27 cellular contexts compared by ENCODE assay signal in the genomic region with DNA sequence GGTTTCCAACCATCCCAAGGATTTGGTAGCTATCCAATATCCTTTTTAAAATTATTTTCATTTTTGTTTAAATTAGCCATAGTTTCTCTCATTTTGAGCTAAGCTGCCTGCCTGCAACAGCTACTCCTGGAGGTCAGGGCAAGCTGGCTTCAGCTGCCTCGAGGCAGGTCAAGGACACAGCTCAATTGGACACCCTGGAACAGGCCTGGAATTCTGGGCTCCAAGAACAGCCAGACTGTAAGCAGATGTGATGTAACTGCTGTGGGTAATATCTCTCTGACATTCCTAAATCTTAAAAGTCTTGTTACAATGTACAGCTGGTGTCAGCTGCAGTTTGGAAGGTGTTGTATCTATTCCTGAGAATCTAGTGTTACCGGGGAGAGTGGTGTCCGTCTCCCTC.
"Had no signal": no experiment of that assay in that cellular context is flagged by ENCODE, and none has a peak within 500 bp of the region (broad histone marks: within the 10 kb centered on the region; RNA-seq: fewer than 3 reads in every experiment).

No MANE protein-coding gene starts in this region.

- H3K27ac ChIP-seq: brain microvascular endothelial cell, coronary artery, dorsolateral prefrontal cortex had no signal

- DNase-seq: activated CD4-positive, alpha-beta memory T cell treated with anti-CD3 and anti-CD28 coated beads for 36 hours; activated CD4-positive, alpha-beta T cell treated with anti-CD3 and anti-CD28 coated beads for 36 hours; activated CD4-positive, alpha-beta T cell treated with anti-CD3 and anti-CD28 coated beads, Interleukin-2, amount 10 ng/mL, durations not matched to agents 24 days and 14 days; activated CD4-positive, CD25-positive, alpha-beta regulatory T cell; activated CD4-positive, CD25-positive, alpha-beta regulatory T cell treated with anti-CD3 and anti-CD28 coated beads, Interleukin-2, amount 50 U/mL, for 72 hours; activated CD8-positive, alpha-beta memory T cell treated with anti-CD3 and anti-CD28 coated beads, Interleukin-2, amount 10 ng/mL, durations not matched to agents 7 days and 5 days; activated CD8-positive, alpha-beta memory T cell treated with anti-CD3 and anti-CD28 coated beads, Interleukin-2, amount 50 U/mL, for 4 hours; activated CD8-positive, alpha-beta T cell treated with anti-CD3 and anti-CD28 coated beads, Interleukin-2, amount 10 ng/mL, durations not matched to agents 7 days and 5 days; activated effector memory CD4-positive, alpha-beta T cell treated with anti-CD3 and anti-CD28 coated beads, Interleukin-2, amount 50 U/mL, for 16 hours; activated naive CD4-positive, alpha-beta T cell treated with anti-CD3 and anti-CD28 coated beads, Interleukin-2, amount 10 ng/mL, durations not matched to agents 7 days and 5 days; activated naive CD8-positive, alpha-beta T cell treated with anti-CD3 and anti-CD28 coated beads, Interleukin-2, amount 10 ng/mL, durations not matched to agents 7 days and 5 days; activated T-cell treated with anti-CD3 and anti-CD28 coated beads, Interleukin-2, amount 50 U/mL, for 1 hour; activated T-cell treated with anti-CD3 and anti-CD28 coated beads, Interleukin-2, amount 50 U/mL, for 48 hours; amniotic stem cell; anterior cingulate cortex; brain microvascular endothelial cell; dorsolateral prefrontal cortex; effector memory CD4-positive, alpha-beta T cell; endodermal cell; foreskin fibroblast; head of caudate nucleus; T-helper 2 cell had no signal

- FAIRE-seq: astrocyte, frontal cortex had no signal

- H3K36me3 ChIP-seq: brain microvascular endothelial cell had no signal

- H3K4me3 ChIP-seq: coronary artery, dorsolateral prefrontal cortex had no signal

- H3K27me3 ChIP-seq: brain microvascular endothelial cell, dorsolateral prefrontal cortex had no signal

- ATAC-seq: activated CD4-positive, alpha-beta T cell treated with anti-CD3 and anti-CD28 coated beads for 36 hours; activated CD8-positive, alpha-beta memory T cell treated with anti-CD3 and anti-CD28 coated beads, Interleukin-2, amount 10 ng/mL, durations not matched to agents 7 days and 5 days; activated CD8-positive, alpha-beta T cell treated with anti-CD3 and anti-CD28 coated beads, Interleukin-2, amount 10 ng/mL, durations not matched to agents 7 days and 5 days; activated naive CD4-positive, alpha-beta T cell treated with anti-CD3 and anti-CD28 coated beads, Interleukin-2, amount 50 U/mL, for 72 hours; esophagus mucosa had no signal
